In the genomic region with DNA sequence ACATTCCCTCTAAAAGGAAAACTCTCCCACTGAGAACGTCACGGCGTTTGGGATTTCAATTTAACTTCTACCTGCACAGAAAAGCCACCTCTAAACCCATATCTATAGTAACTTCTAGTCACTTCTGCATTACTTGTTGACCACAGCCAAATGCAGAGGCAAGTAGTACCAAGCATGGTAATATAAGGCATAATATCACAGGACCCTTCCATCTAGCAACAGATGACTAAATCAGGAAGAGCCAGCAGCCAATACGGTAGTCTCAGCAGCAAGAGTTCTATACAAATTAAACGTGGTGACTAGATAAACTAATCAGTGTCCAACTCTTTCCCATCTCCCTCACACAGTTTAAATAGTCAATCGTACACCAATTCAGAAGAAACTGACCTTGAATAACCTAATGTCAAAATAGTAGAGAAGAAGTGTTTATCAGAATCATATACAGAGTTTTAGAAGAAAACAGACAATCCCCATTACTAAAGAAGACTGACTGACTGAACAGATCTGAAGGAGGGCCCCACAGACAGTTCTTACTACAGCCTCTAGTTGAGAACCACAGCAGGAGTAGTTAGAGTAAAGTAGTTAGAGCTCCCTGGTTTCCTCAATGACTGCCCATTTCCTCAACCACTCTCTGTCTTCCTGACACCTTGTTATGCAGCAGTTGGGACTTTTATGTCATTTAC, we compare ENCODE assay signal across 8 cellular contexts. TPM values are rescaled to one million over a fixed set of nuclear protein-coding genes. Genes with fewer than 3 reads are reported as not detected.
DNase-seq lines count a peak whose midpoint lies in the region; ATAC-seq and TF ChIP-seq lines count a peak whose summit lies in the region.

No MANE protein-coding gene starts in this region.

- no peak overlapping the region for H3K4me3 ChIP-seq in IMR-90 (ENCODE audit: insufficient read depth, low read depth, low read length)
- no peak overlapping the region for H3K4me3 ChIP-seq in mesendoderm (ENCODE audit: low read length)
- H3K4me3 ChIP-seq in vagina = no peak overlapping the region

- DNase-seq in SHP77 treated with DMSO at 0.1 percent for 48 hours (lab: John Stamatoyannopoulos, UW) = peak; percentile 3
- DNase-seq in SHP77 (lab: John Stamatoyannopoulos, UW) = no peak
- DNase-seq in IMR-90 = peak; percentile 68
- DNase-seq in amniotic epithelial cell (ENCODE audit: low read depth) = peak; percentile 64
- peak; percentile 62 for DNase-seq in mesendoderm
- DNase-seq in NK-92 (lab: John Stamatoyannopoulos, UW; ENCODE audit: unreplicated experiment) = no peak
- no peak for DNase-seq in vagina (ENCODE audit: extremely low spot score in 2 of 2)

- H3K23ac ChIP-seq in IMR-90 (ENCODE audit: low read depth, low read length) (peak overlapping the region; percentile 31; the same call in 1 of the 2 replicates), mesendoderm (ENCODE audit: low read length) (no peak overlapping the region)

- no peak overlapping the region for H2BK15ac ChIP-seq in IMR-90 (ENCODE audit: low read depth, low read length)
- no peak overlapping the region for H2BK15ac ChIP-seq in mesendoderm (replicated peaks; ENCODE audit: low read depth)

- H3K4me1 ChIP-seq in IMR-90 (ENCODE audit: control insufficient read depth, insufficient read depth, low read length) (no peaks in the 10 kb centered on the region; the same call in 1 of the 2 replicates), mesendoderm (ENCODE audit: control insufficient read depth, low read depth, low read length) (peaks cover 2% of the 10 kb centered on the region), vagina (peaks cover 17% of the 10 kb centered on the region)

- H4K8ac ChIP-seq in IMR-90 (ENCODE audit: low read depth in 2 of 2, low read length in 2 of 2) = no peak overlapping the region
- H4K8ac ChIP-seq in mesendoderm (ENCODE audit: low read depth, low read length) = no peak overlapping the region

- H3K4ac ChIP-seq in IMR-90 (ENCODE audit: low read depth, low read length) = no peak overlapping the region
- no peak overlapping the region for H3K4ac ChIP-seq in mesendoderm (ENCODE audit: low read depth, low read length)

- POLR2A ChIA-PET in IMR-90 (lab: Charles Lee; ENCODE audit: unreplicated experiment) = no interaction called here

- H3K27me3 ChIP-seq in IMR-90 (ENCODE audit: control insufficient read depth, insufficient read depth, low read length) (no peaks in the 10 kb centered on the region), mesendoderm (ENCODE audit: insufficient read depth, low read length, poor library complexity) (no peaks in the 10 kb centered on the region), vagina (no peaks in the 10 kb centered on the region)

- H2AFZ ChIP-seq in IMR-90 (replicated peaks; ENCODE audit: low read length, poor library complexity) = no peak overlapping the region

- no CpG with 5 or more reads among the region's 6 CpGs for WGBS in IMR-90 (ENCODE audit: extremely low coverage in 2 of 2, insufficient read length in 1 of 2), 2 experiments
- WGBS in mesendoderm (ENCODE audit: extremely low coverage, insufficient coverage, low lambda C conversion rate) = no CpG with 5 or more reads among the region's 6 CpGs

- peaks cover 10% of the 10 kb centered on the region for H3K9me1 ChIP-seq in IMR-90 (ENCODE audit: insufficient read depth, low read length)

- H3K27ac ChIP-seq in IMR-90 (ENCODE audit: insufficient read depth, low read length) = no peak overlapping the region; the same call in 1 of the 2 replicates
- H3K27ac ChIP-seq in mesendoderm (ENCODE audit: low read depth, low read length) = no peak overlapping the region
- no peak overlapping the region for H3K27ac ChIP-seq in vagina

- TF ChIP-seq POLR2A in IMR-90 (IDR thresholded peaks at IDR 0.05; ENCODE audit: low read depth, low read length) (no peak), vagina (IDR thresholded peaks at IDR 0.05) (no peak)

- H3K56ac ChIP-seq in IMR-90 (ENCODE audit: extremely low read depth, insufficient read depth, low read length) = no peak overlapping the region
- no peak overlapping the region for H3K56ac ChIP-seq in mesendoderm (ENCODE audit: low read length)

- H3K18ac ChIP-seq in IMR-90 (ENCODE audit: low read depth, low read length) (no peak overlapping the region), mesendoderm (ENCODE audit: low read length) (no peak overlapping the region)

- intact Hi-C loops in IMR-90 (cut with micrococcal nuclease) = no loop called here
- intact Hi-C loops in vagina (cut with DNase I) = no loop called here

- no TSS peak for BruUV-seq in IMR-90 (replicated peaks; lab: Mats Ljungman, UMichigan)

- H4K20me1 ChIP-seq in IMR-90 (ENCODE audit: insufficient read depth, low read length) = peaks cover 51% of the 10 kb centered on the region

- H3K9ac ChIP-seq in IMR-90 (ENCODE audit: low read depth, low read length) (no peak overlapping the region), mesendoderm (ENCODE audit: low read length) (no peak overlapping the region)

- no peak overlapping the region for H2AK9ac ChIP-seq in IMR-90 (replicated peaks; ENCODE audit: low read depth, low read length, poor library complexity)

- peak; percentile 98 for ATAC-seq in GM21737 (IDR thresholded peaks at IDR 0.05; ENCODE audit: unreplicated experiment)
- ATAC-seq in IMR-90 (ENCODE audit: low read depth) = peak; percentile 99

- no peaks in the 10 kb centered on the region for H3K36me3 ChIP-seq in IMR-90 (ENCODE audit: control insufficient read depth, insufficient read depth, low read length)
- H3K36me3 ChIP-seq in mesendoderm (ENCODE audit: control insufficient read depth, insufficient read depth, low read length) = no peaks in the 10 kb centered on the region
- no peaks in the 10 kb centered on the region for H3K36me3 ChIP-seq in vagina

- H4K5ac ChIP-seq in IMR-90 (ENCODE audit: low read depth, low read length) (no peak overlapping the region), mesendoderm (ENCODE audit: low read length) (no peak overlapping the region)

- peak overlapping the region; percentile 37; the same call in 1 of the 2 replicates for H3K14ac ChIP-seq in IMR-90 (replicated peaks; ENCODE audit: low read depth, low read length)

- no peaks in the 10 kb centered on the region for H3K9me3 ChIP-seq in IMR-90 (ENCODE audit: control insufficient read depth, insufficient read depth, low read length)
- no peaks in the 10 kb centered on the region for H3K9me3 ChIP-seq in vagina

- H2BK5ac ChIP-seq in IMR-90 (ENCODE audit: low read depth, low read length, poor library complexity, severe bottlenecking) (no peak overlapping the region), mesendoderm (ENCODE audit: low read length) (no peak overlapping the region)

- H3K4me2 ChIP-seq in IMR-90 (ENCODE audit: low read depth, low read length) = peak overlapping the region; percentile 49; the same call in 1 of the 2 replicates
- no peak overlapping the region for H3K4me2 ChIP-seq in mesendoderm (ENCODE audit: low read length)

- no peak for TF ChIP-seq CTCF in IMR-90 (conservative IDR thresholded peaks at IDR 0.05; ENCODE audit: low read depth, low read length)
- no peak for TF ChIP-seq CTCF in vagina (IDR thresholded peaks at IDR 0.05)

- dilution Hi-C loops in IMR-90 (cut with HindIII; ENCODE audit: low sequenced_read_pairs, unreplicated experiment) = no loop called here

- in situ Hi-C loops in IMR-90 (cut with MboI; ENCODE audit: low sequenced_read_pairs) = no loop called here

- CTCF ChIA-PET in IMR-90 (lab: Yijun Ruan, JAX) = no interaction called here

- H3K79me1 ChIP-seq in IMR-90 (ENCODE audit: low read depth in 1 of 2, low read length in 2 of 2) (peaks cover 15 to 50% of the 10 kb centered on the region in 2 experiments), mesendoderm (ENCODE audit: low read length) (peaks cover 4% of the 10 kb centered on the region)

- H3K79me2 ChIP-seq in mesendoderm (ENCODE audit: control insufficient read depth, insufficient read depth, low read length) = peaks cover 30% of the 10 kb centered on the region

- H2AK5ac ChIP-seq in IMR-90 (ENCODE audit: low read depth, low read length) (no peak overlapping the region), mesendoderm (ENCODE audit: low read length) (no peak overlapping the region)

- no peak overlapping the region for H2BK120ac ChIP-seq in IMR-90 (ENCODE audit: low read depth, low read length)
- H2BK120ac ChIP-seq in mesendoderm (ENCODE audit: low read depth, low read length) = no peak overlapping the region

- H4K91ac ChIP-seq in IMR-90 (ENCODE audit: insufficient read depth, low read depth, low read length) = no peak overlapping the region

- no peak for TF ChIP-seq RAD21 in IMR-90 (IDR thresholded peaks at IDR 0.05; ENCODE audit: low read length)

- no peak overlapping the region for H2BK20ac ChIP-seq in IMR-90 (ENCODE audit: low read depth, low read length)

TF ChIP-seq in IMR-90, 13 proteins besides CTCF, POLR2A, EP300 and RAD21:
- TF ChIP-seq RFX5 (IDR thresholded peaks at IDR 0.05; ENCODE audit: low read depth, low read length) (peak; percentile 99), SMC3 (IDR thresholded peaks at IDR 0.05; ENCODE audit: low read depth, low read length) (no peak), CEBPB (IDR thresholded peaks at IDR 0.05; ENCODE audit: low read depth, low read length) (no peak), NFE2L2 (IDR thresholded peaks at IDR 0.05; ENCODE audit: low read depth, low read length) (no peak)

RNA-seq across cellular contexts. Expression of a gene that starts 30.0 kb away (rescaled TPM):
- 23.7 and 33.6 TPM in 2 replicates for total RNA-seq in IMR-90 (2012; rRNA removed)
- 48.9 and 49.7 TPM in 2 replicates for polyA plus RNA-seq in IMR-90 (2012; rRNA removed)
- polyA plus RNA-seq in IMR-90 (2012; cell fraction: cytosol; rRNA removed) = 9.0 and 31.9 TPM in 2 replicates
- polyA plus RNA-seq in IMR-90 (2012; cell fraction: nucleus; rRNA removed; ENCODE audit: low replicate concordance) = 31.3 and 47.1 TPM in 2 replicates
- 22.7 TPM for polyA plus RNA-seq in mesendoderm (2013, experiment 1 of 2)
- polyA plus RNA-seq in mesendoderm (2013, experiment 2 of 2) = 24.4 TPM
- total RNA-seq in vagina = 36.3 TPM

RNA-seq across cellular contexts. Expression of a gene that starts 58.8 kb away (rescaled TPM):
- total RNA-seq in IMR-90 (2012; rRNA removed) (65.2 and 120 TPM in 2 replicates), vagina (41.3 TPM)
- polyA plus RNA-seq in IMR-90 (2012; rRNA removed) = 84.1 and 85.2 TPM in 2 replicates
- polyA plus RNA-seq in IMR-90 (2012; cell fraction: cytosol; rRNA removed) = 40.5 and 41.5 TPM in 2 replicates
- polyA plus RNA-seq in IMR-90 (2012; cell fraction: nucleus; rRNA removed; ENCODE audit: low replicate concordance) = 9.0 and 37.0 TPM in 2 replicates
- 196 TPM for polyA plus RNA-seq in mesendoderm (2013, experiment 1 of 2)
- polyA plus RNA-seq in mesendoderm (2013, experiment 2 of 2) = 197 TPM

Comparison
In these comparisons a context has a peak if more than half of its experiments do, and no peak if none do; other contexts are left out.
1. DNase-seq: peak in SHP77 treated with DMSO at 0.1 percent for 48 hours (single experiment), IMR-90 (single experiment), amniotic epithelial cell (single experiment) and mesendoderm (single experiment); none in SHP77 (0 of 2), NK-92 (single experiment) and vagina (0 of 2).